8 cellular contexts compared by ENCODE assay signal in the genomic region with DNA sequence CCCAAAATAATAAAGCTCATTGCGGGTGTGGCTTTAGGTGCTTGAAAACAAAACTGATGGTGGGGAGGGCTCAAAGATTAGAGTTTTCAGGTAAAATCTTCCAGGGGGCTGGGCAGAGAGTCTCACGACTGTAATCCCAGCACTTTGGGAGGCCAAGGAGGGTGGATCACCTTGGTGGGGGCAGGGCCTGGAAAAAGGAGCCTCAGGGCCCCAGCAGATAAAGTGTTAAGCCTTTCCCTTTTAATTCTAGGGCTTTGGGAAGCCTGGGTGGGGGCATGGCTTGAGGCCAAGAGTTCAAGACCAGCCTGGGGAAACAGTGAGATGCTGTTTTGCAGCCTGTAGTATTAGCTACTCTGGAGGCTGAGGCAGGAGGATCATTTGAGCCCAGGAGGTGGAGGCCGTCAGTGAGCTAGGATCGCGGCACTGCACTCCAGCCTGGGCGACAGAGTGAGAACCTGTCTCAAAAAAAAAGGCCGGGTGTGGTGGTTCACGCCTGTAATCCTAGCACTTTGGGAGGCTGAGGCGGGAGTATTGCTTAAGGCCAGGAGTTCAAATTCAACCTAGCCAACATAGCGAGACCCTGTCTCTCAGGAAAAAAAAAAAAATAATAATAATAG. TPM values are rescaled to one million over a fixed set of nuclear protein-coding genes. Genes with fewer than 3 reads are reported as not detected.
DNase-seq lines count a peak whose midpoint lies in the region; ATAC-seq and TF ChIP-seq lines count a peak whose summit lies in the region.

No MANE protein-coding gene starts in this region.

- TF ChIP-seq POLR2A in vagina (IDR thresholded peaks at IDR 0.05), result no peak

- ATAC-seq in heart right ventricle (no peak), Right ventricle myocardium inferior (no peak), HG03095 (IDR thresholded peaks at IDR 0.05; ENCODE audit: unreplicated experiment) (no peak)

- peaks cover 52% of the 10 kb centered on the region for H3K4me1 Mint-ChIP-seq in brain

- H3K27me3 ChIP-seq in heart right ventricle (no peaks in the 10 kb centered on the region), muscle layer of colon (ENCODE audit: control insufficient read depth in 1 of 2, insufficient read depth in 2 of 2, low read length in 2 of 2) (no peaks in the 10 kb centered on the region), vagina (no peaks in the 10 kb centered on the region)

- H3K27me3 Mint-ChIP-seq in brain, result peaks cover 13% of the 10 kb centered on the region

- H3K36me3 ChIP-seq in heart right ventricle (peaks cover 6 to 66% (median 38%) of the 10 kb centered on the region in 9 donors), muscle layer of colon (ENCODE audit: insufficient read depth, low read length) (peaks cover 29% of the 10 kb centered on the region), vagina (peaks cover 0 to 33% of the 10 kb centered on the region in 2 donors)

- peaks cover 16 to 45% (median 38%) of the 10 kb centered on the region in 9 donors for H3K4me1 ChIP-seq in heart right ventricle
- H3K4me1 ChIP-seq in muscle layer of colon (ENCODE audit: insufficient read depth, low read length), result peaks cover 33% of the 10 kb centered on the region
- H3K4me1 ChIP-seq in vagina, result peaks cover 39% of the 10 kb centered on the region

- H3K4me3 ChIP-seq in heart right ventricle, result peak overlapping the region in 9 of 10 donors; percentile 32 to 78 (median 73)
- H3K4me3 ChIP-seq in muscle layer of colon (ENCODE audit: low read depth in 1 of 2, low read length in 2 of 2), result peak overlapping the region; percentile 77 to 88
- H3K4me3 ChIP-seq in vagina, result peak overlapping the region; percentile 52 to 62

- DNase-seq in heart right ventricle (no peak), Right ventricle myocardium inferior (ENCODE audit: missing footprints) (no peak), vagina (ENCODE audit: extremely low spot score in 2 of 2) (no peak), SW 1271 (lab: John Stamatoyannopoulos, UW) (no peak), NCI-H345 (lab: John Stamatoyannopoulos, UW) (no peak)

- H3K9me3 Mint-ChIP-seq in brain, result peaks cover 0 to 5% (median 1%) of the 10 kb centered on the region in 5 experiments

- H3K4me3 Mint-ChIP-seq in brain, result peak overlapping the region; percentile 83 to 98 (median 97)

- TF ChIP-seq CTCF in heart right ventricle (IDR thresholded peaks at IDR 0.05) (no peak), brain (conservative IDR thresholded peaks at IDR 0.05) (no peak), vagina (IDR thresholded peaks at IDR 0.05) (no peak)

- peaks cover 36% of the 10 kb centered on the region for H3K36me3 Mint-ChIP-seq in brain

- no peak overlapping the region for H3K9ac ChIP-seq in muscle layer of colon (ENCODE audit: low read length)

- 89 to 93% methylated on average over 10 of the region's 10 CpGs for WGBS in heart right ventricle, 2 donors

- peak overlapping the region in 4 of 10 donors; percentile 97 to 99 (median 98) for H3K27ac ChIP-seq in heart right ventricle
- no peak overlapping the region for H3K27ac ChIP-seq in muscle layer of colon (ENCODE audit: low read depth, low read length)
- H3K27ac ChIP-seq in vagina, result peak overlapping the region; percentile 96

- H3K9me3 ChIP-seq in heart right ventricle, result no peaks in the 10 kb centered on the region
- H3K9me3 ChIP-seq in muscle layer of colon (ENCODE audit: low read length), result no peaks in the 10 kb centered on the region
- no peaks in the 10 kb centered on the region for H3K9me3 ChIP-seq in vagina

- intact Hi-C loops in heart right ventricle (cut with DNase I) (loop anchor here in 2 of 10 donors (5.0 to 10.0 kb wide), 2 partner anchors 57 to 59 kb away; a partner anchor contains a TSS), Right ventricle myocardium inferior (cut with DNase I) (loop anchor here (10.0 kb wide), 1 partner anchor 129 kb away; a partner anchor contains a TSS), vagina (cut with DNase I) (no loop called here)

- H3K27ac Mint-ChIP-seq in brain, result peak overlapping the region; percentile 27 to 94 (median 89)

RNA-seq across cellular contexts. Expression of a gene that starts 1.7 kb away (rescaled TPM):
- total RNA-seq in heart right ventricle, result 10 to 100 TPM; 19.0 to 34.2 (median 28.4) TPM
- polyA plus RNA-seq in heart right ventricle, result 1 to 10 TPM; 5.6 to 8.8 TPM
- total RNA-seq in Right ventricle myocardium inferior, result 16.2 TPM
- 7.8 TPM for polyA plus RNA-seq in brain (ENCODE audit: insufficient read depth, low read depth, low replicate concordance)
- total RNA-seq in vagina, result 11.0 TPM

RNA-seq across cellular contexts. Expression of a gene that starts 2.2 kb away (rescaled TPM):
- total RNA-seq in heart right ventricle, result 10 to 100 TPM in 9 of 10 donors, 1 to 10 TPM in 1; 8.7 to 15.9 (median 12.7) TPM
- polyA plus RNA-seq in heart right ventricle, result 10 to 100 TPM in 1 of 2 donors, 1 to 10 TPM in 1; 6.7 to 20.9 TPM
- 9.3 TPM for total RNA-seq in Right ventricle myocardium inferior
- 17.1 TPM for polyA plus RNA-seq in brain (ENCODE audit: insufficient read depth, low read depth, low replicate concordance)
- 21.9 TPM for total RNA-seq in vagina

RNA-seq across cellular contexts. Expression of a gene that starts 17.7 kb away (rescaled TPM):
- total RNA-seq in heart right ventricle (under 1 TPM in 8 of 10 donors, not detected in 2; 0.11 to 0.32 (median 0.22) TPM), Right ventricle myocardium inferior (0.16 TPM), vagina (0.98 TPM)
- polyA plus RNA-seq in heart right ventricle (1 to 10 TPM in 1 of 2 donors, under 1 TPM in 1; 0.26 to 1.6 TPM), brain (ENCODE audit: insufficient read depth, low read depth, low replicate concordance) (not detected)

RNA-seq across cellular contexts. Expression of a gene that starts 18.6 kb away (rescaled TPM):
- 1 to 10 TPM in 9 of 10 donors, under 1 TPM in 1; 0.28 to 3.7 (median 1.3) TPM for total RNA-seq in heart right ventricle
- 1 to 10 TPM; 4.5 to 5.2 TPM for polyA plus RNA-seq in heart right ventricle
- 2.2 TPM for total RNA-seq in Right ventricle myocardium inferior
- 22.6 TPM for polyA plus RNA-seq in brain (ENCODE audit: insufficient read depth, low read depth, low replicate concordance)
- 8.8 TPM for total RNA-seq in vagina

RNA-seq across cellular contexts. Expression of a gene that starts 18.9 kb away (rescaled TPM):
- total RNA-seq in heart right ventricle, result 10 to 100 TPM; 11.8 to 21.9 (median 17.7) TPM
- polyA plus RNA-seq in heart right ventricle, result 10 to 100 TPM; 11.0 to 19.2 TPM
- 12.2 TPM for total RNA-seq in Right ventricle myocardium inferior
- polyA plus RNA-seq in brain (ENCODE audit: insufficient read depth, low read depth, low replicate concordance), result 73.4 TPM
- 20.9 TPM for total RNA-seq in vagina
